15 cellular contexts compared by ENCODE assay signal in the genomic region with DNA sequence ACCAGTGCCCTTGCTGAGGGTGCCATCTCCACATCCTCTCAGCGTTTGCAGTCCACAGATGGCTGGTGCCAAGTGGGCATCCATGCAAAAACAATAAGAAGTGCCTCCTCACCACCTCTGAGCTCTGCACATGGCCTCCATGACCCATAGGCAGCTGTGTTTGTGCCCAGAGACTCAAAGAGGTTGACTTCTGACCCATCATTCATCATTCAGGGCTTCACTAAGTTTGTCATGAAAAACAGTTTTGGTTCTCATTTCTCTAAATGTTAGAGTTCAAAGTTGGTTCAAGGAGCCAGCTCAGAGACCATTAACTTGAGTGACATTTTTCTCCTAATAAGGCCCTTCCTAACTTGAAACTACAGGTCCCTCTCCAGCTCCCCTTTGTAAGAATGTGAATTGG.
DNase-seq lines count a peak whose midpoint lies in the region; ATAC-seq, FAIRE-seq and TF ChIP-seq lines count a peak whose summit lies in the region.
"Had no signal": no experiment of that assay in that cellular context is flagged by ENCODE, and none has a peak within 500 bp of the region (broad histone marks: within the 10 kb centered on the region; RNA-seq: fewer than 3 reads in every experiment).

No MANE protein-coding gene starts in this region.

- no peak for DNase-seq in GM12878 (ENCODE audit: low read depth, low spot score)
- no peak for DNase-seq in activated T-helper 1 cell treated with anti-CD3 and anti-CD28 coated beads, Interleukin-12 subunit alpha, Interleukin-12 subunit beta, Interleukin-2, Interleukin-4 antibody, amounts not matched to agents 30 ng/mL and 10 ng/mL and 1 ng/mL, durations not matched to agents 14 hours and 24 hours and 36 hours (ENCODE audit: low spot score)
- DNase-seq: C1 segment of cervical spinal cord; Calu3; CD4-positive, alpha-beta T cell; DMS 273 treated with DMSO at 0.1 percent for 48 hours; H9 had no signal

- no peaks in the 10 kb centered on the region for H3K4me1 ChIP-seq in GM12878 (ENCODE audit: control insufficient read depth, insufficient read depth, low read length)

- WGBS in GM12878 (ENCODE audit: insufficient coverage, insufficient replicate concordance, low lambda C conversion rate, missing lambda C conversion rate): 0% methylated on average over 1 of the region's 1 CpG

- H3K27ac ChIP-seq in GM12878 (ENCODE audit: control insufficient read depth, insufficient read depth): no peak overlapping the region

- H4K20me1 ChIP-seq in GM12878 (ENCODE audit: control insufficient read depth, insufficient read depth): no peaks in the 10 kb centered on the region

- H3K4me1 Mint-ChIP-seq in nephron: peaks cover 17% of the 10 kb centered on the region
- H3K4me1 Mint-ChIP-seq in activated T-helper 1 cell treated with anti-CD3 and anti-CD28 coated beads, Interleukin-12 subunit alpha, Interleukin-12 subunit beta, Interleukin-2, Interleukin-4 antibody, amounts not matched to agents 30 ng/mL and 10 ng/mL and 1 ng/mL, durations not matched to agents 14 hours and 24 hours and 36 hours (ENCODE audit: low read depth): no peaks in the 10 kb centered on the region
- H3K4me1 Mint-ChIP-seq: B cell, H9 had no signal

- no peak overlapping the region for H3K4me2 ChIP-seq in GM12878 (ENCODE audit: control insufficient read depth, insufficient read depth)

- H3K27me3 ChIP-seq in GM12878 (replicated peaks in 1 of 2; ENCODE audit: control insufficient read depth in 2 of 2, insufficient read depth in 2 of 2, low read length in 1 of 2): no peaks in the 10 kb centered on the region

- POLR2A ChIA-PET in GM12878 (lab: Charles Lee): no interaction called here

- TF ChIP-seq CTCF in GM12878 (IDR thresholded peaks at IDR 0.05 in 2 of 3, conservative IDR thresholded peaks at IDR 0.05 in 1 of 3; ENCODE audit: control insufficient read depth in 2 of 3, extremely low read depth in 1 of 3, insufficient read depth in 1 of 3, low read depth in 3 of 3, low read length in 3 of 3) (no peak), nephron (IDR thresholded peaks at IDR 0.05; ENCODE audit: unreplicated experiment in 3 of 3) (no peak)

- H3K9me3 ChIP-seq in GM12878 (replicated peaks; ENCODE audit: control insufficient read depth, insufficient read depth, low read length): no peaks in the 10 kb centered on the region

- H3K79me2 ChIP-seq in GM12878 (ENCODE audit: control insufficient read depth, insufficient read depth, low read length): no peaks in the 10 kb centered on the region

- no peak overlapping the region for H2AFZ ChIP-seq in GM12878 (ENCODE audit: control insufficient read depth, low read depth, low read length)

- H3K36me3 Mint-ChIP-seq in nephron (ENCODE audit: low read depth): no peaks in the 10 kb centered on the region
- no peaks in the 10 kb centered on the region for H3K36me3 Mint-ChIP-seq in activated T-helper 1 cell treated with anti-CD3 and anti-CD28 coated beads, Interleukin-12 subunit alpha, Interleukin-12 subunit beta, Interleukin-2, Interleukin-4 antibody, amounts not matched to agents 30 ng/mL and 10 ng/mL and 1 ng/mL, durations not matched to agents 14 hours and 24 hours and 36 hours (ENCODE audit: low read depth)

- no TSS peak for BruUV-seq in GM12878 (replicated peaks; lab: Mats Ljungman, UMichigan)

- H3K36me3 ChIP-seq in GM12878 (ENCODE audit: control insufficient read depth in 2 of 2, insufficient read depth in 2 of 2, low read length in 1 of 2): no peaks in the 10 kb centered on the region

- peaks cover 4% of the 10 kb centered on the region for H3K27me3 Mint-ChIP-seq in nephron (ENCODE audit: low read depth)
- H3K27me3 Mint-ChIP-seq in activated T-helper 1 cell treated with anti-CD3 and anti-CD28 coated beads, Interleukin-12 subunit alpha, Interleukin-12 subunit beta, Interleukin-2, Interleukin-4 antibody, amounts not matched to agents 30 ng/mL and 10 ng/mL and 1 ng/mL, durations not matched to agents 14 hours and 24 hours and 36 hours (ENCODE audit: insufficient read depth): no peaks in the 10 kb centered on the region
- H3K27me3 Mint-ChIP-seq: B cell; CD4-positive, alpha-beta T cell had no signal

- in situ Hi-C loops in GM12878 (cut with MboI): loop anchor here (25.0 kb wide), 1 partner anchor 1538 kb away; no protein-coding TSS in a partner anchor

- no peak overlapping the region for H3K4me3 ChIP-seq in GM12878

- no peak for TF ChIP-seq POLR2A in GM12878 (IDR thresholded peaks at IDR 0.05; ENCODE audit: low read depth, low read length)

- intact Hi-C loops in GM12878 (cut with micrococcal nuclease; ENCODE audit: unreplicated experiment): no loop called here
- intact Hi-C loops in activated T-helper 1 cell treated with anti-CD3 and anti-CD28 coated beads, Interleukin-12 subunit alpha, Interleukin-12 subunit beta, Interleukin-2, Interleukin-4 antibody, amounts not matched to agents 30 ng/mL and 10 ng/mL and 1 ng/mL, durations not matched to agents 14 hours and 24 hours and 36 hours (cut with micrococcal nuclease): no loop called here

- H3K9ac ChIP-seq in GM12878 (ENCODE audit: control insufficient read depth, insufficient read depth, low read length): no peak overlapping the region

- H3K27ac Mint-ChIP-seq in nephron: peak overlapping the region; percentile 44 to 84 (median 77)
- H3K27ac Mint-ChIP-seq in activated T-helper 1 cell treated with anti-CD3 and anti-CD28 coated beads, Interleukin-12 subunit alpha, Interleukin-12 subunit beta, Interleukin-2, Interleukin-4 antibody, amounts not matched to agents 30 ng/mL and 10 ng/mL and 1 ng/mL, durations not matched to agents 14 hours and 24 hours and 36 hours: no peak overlapping the region
- H3K27ac Mint-ChIP-seq: B cell; CD4-positive, alpha-beta T cell; H9 had no signal

- CTCF ChIA-PET in GM12878 (lab: Yijun Ruan, JAX): interaction anchor here (0.6 to 1.5 kb wide), 3 partner anchors 19 to 802 kb away, joined by 3 to 11 read pairs (median 3); no protein-coding TSS in a partner anchor

- TF ChIP-seq RAD21 in GM12878 (IDR thresholded peaks at IDR 0.05; ENCODE audit: insufficient read depth, low read depth, low read length): no peak

- no peak overlapping the region for H3K4me3 Mint-ChIP-seq in nephron
- H3K4me3 Mint-ChIP-seq in activated T-helper 1 cell treated with anti-CD3 and anti-CD28 coated beads, Interleukin-12 subunit alpha, Interleukin-12 subunit beta, Interleukin-2, Interleukin-4 antibody, amounts not matched to agents 30 ng/mL and 10 ng/mL and 1 ng/mL, durations not matched to agents 14 hours and 24 hours and 36 hours: no peak overlapping the region
- H3K4me3 Mint-ChIP-seq: B cell; CD4-positive, alpha-beta T cell; H9 had no signal

- SMC1A ChIA-PET in GM12878 (lab: Charles Lee; ENCODE audit: uncharacterized antibody, unreplicated experiment): interaction anchor here (0.6 to 1.8 kb wide), 8 partner anchors 10 to 185 kb away, joined by 3 to 5 read pairs (median 4); no protein-coding TSS in a partner anchor

- ATAC-seq in HG03432 (IDR thresholded peaks at IDR 0.05; ENCODE audit: unreplicated experiment) (peak; percentile 51), GM12878 (peak; percentile 51), GM18870 (IDR thresholded peaks at IDR 0.05; ENCODE audit: unreplicated experiment) (no peak), esophagus mucosa (no peak), HG03280 (IDR thresholded peaks at IDR 0.05; ENCODE audit: unreplicated experiment) (no peak)
- ATAC-seq: HepG2 had no signal

- no peaks in the 10 kb centered on the region for H3K9me3 Mint-ChIP-seq in nephron
- H3K9me3 Mint-ChIP-seq in activated T-helper 1 cell treated with anti-CD3 and anti-CD28 coated beads, Interleukin-12 subunit alpha, Interleukin-12 subunit beta, Interleukin-2, Interleukin-4 antibody, amounts not matched to agents 30 ng/mL and 10 ng/mL and 1 ng/mL, durations not matched to agents 14 hours and 24 hours and 36 hours: no peaks in the 10 kb centered on the region
- H3K9me3 Mint-ChIP-seq: CD4-positive, alpha-beta T cell; H9 had no signal

- RAD21 ChIA-PET in GM12878 (lab: Charles Lee; ENCODE audit: unreplicated experiment): interaction anchor here (1.1 to 1.9 kb wide), 2 partner anchors 17 to 159 kb away, joined by 3 to 8 read pairs; no protein-coding TSS in a partner anchor

- no peak for FAIRE-seq in GM12878 (lab: Jason Lieb, UNC)
- FAIRE-seq: HepG2, HTR-8/SVneo had no signal

- no peak; a peak in 1 of 4 replicates for TF ChIP-seq EP300 in GM12878 (IDR thresholded peaks at IDR 0.05; ENCODE audit: borderline replicate concordance in 1 of 2, control insufficient read depth in 1 of 2, low read depth in 2 of 2, low read length in 2 of 2)

TF ChIP-seq in GM12878, 131 proteins besides CTCF, POLR2A, EP300 and RAD21 (continues in another document):
- TF ChIP-seq PAX5 (IDR thresholded peaks at IDR 0.05; ENCODE audit: borderline replicate concordance, low read depth, low read length) (no peak), NR2F1 (conservative IDR thresholded peaks at IDR 0.05) (peak; percentile 88), BCL11A (IDR thresholded peaks at IDR 0.05; ENCODE audit: low read depth, low read length) (no peak)
- TF ChIP-seq, protein P1, sequence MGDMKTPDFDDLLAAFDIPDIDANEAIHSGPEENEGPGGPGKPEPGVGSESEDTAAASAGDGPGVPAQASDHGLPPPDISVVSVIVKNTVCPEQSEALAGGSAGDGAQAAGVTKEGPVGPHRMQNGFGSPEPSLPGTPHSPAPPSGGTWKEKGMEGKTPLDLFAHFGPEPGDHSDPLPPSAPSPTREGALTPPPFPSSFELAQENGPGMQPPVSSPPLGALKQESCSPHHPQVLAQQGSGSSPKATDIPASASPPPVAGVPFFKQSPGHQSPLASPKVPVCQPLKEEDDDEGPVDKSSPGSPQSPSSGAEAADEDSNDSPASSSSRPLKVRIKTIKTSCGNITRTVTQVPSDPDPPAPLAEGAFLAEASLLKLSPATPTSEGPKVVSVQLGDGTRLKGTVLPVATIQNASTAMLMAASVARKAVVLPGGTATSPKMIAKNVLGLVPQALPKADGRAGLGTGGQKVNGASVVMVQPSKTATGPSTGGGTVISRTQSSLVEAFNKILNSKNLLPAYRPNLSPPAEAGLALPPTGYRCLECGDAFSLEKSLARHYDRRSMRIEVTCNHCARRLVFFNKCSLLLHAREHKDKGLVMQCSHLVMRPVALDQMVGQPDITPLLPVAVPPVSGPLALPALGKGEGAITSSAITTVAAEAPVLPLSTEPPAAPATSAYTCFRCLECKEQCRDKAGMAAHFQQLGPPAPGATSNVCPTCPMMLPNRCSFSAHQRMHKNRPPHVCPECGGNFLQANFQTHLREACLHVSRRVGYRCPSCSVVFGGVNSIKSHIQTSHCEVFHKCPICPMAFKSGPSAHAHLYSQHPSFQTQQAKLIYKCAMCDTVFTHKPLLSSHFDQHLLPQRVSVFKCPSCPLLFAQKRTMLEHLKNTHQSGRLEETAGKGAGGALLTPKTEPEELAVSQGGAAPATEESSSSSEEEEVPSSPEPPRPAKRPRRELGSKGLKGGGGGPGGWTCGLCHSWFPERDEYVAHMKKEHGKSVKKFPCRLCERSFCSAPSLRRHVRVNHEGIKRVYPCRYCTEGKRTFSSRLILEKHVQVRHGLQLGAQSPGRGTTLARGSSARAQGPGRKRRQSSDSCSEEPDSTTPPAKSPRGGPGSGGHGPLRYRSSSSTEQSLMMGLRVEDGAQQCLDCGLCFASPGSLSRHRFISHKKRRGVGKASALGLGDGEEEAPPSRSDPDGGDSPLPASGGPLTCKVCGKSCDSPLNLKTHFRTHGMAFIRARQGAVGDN (IDR thresholded peaks at IDR 0.05): peak; percentile 48; the same call in 1 of the 2 replicates

Comparison
In these comparisons a context has a peak if more than half of its experiments do, and no peak if none do; other contexts are left out.
1. ATAC-seq: peak in HG03432 (single experiment) and GM12878 (single experiment); none in GM18870 (single experiment), esophagus mucosa (single experiment) and HG03280 (single experiment).